24 cellular contexts compared by ENCODE assay signal in genomic region chr16:3876160-3876559, GRCh38. TPM values are rescaled to one million over a fixed set of nuclear protein-coding genes. Genes with fewer than 3 reads are reported as not detected.
DNase-seq lines count a peak whose midpoint lies in the region; ATAC-seq and TF ChIP-seq lines count a peak whose summit lies in the region.
"Had no signal": no experiment of that assay in that cellular context is flagged by ENCODE, and none has a peak within 500 bp of the region (broad histone marks: within the 10 kb centered on the region; RNA-seq: fewer than 3 reads in every experiment).

No MANE protein-coding gene starts in this region.

- peaks cover 0 to 40% (median 5%) of the 10 kb centered on the region in 3 donors for H3K36me3 Mint-ChIP-seq in CD8-positive, alpha-beta memory T cell
- no peaks in the 10 kb centered on the region for H3K36me3 Mint-ChIP-seq in T-helper 17 cell (ENCODE audit: low read depth)
- H3K36me3 Mint-ChIP-seq in stimulated activated memory B cell treated with anti-CD40 and anti-IgM and Interleukin-4, amounts not matched to agents 10 μg/mL and 1 μg/mL and 100 μg/mL, for 72 hours: peaks cover 25% of the 10 kb centered on the region
- H3K36me3 Mint-ChIP-seq in activated CD4-positive, alpha-beta T cell treated with anti-CD3 and anti-CD28 coated beads for 36 hours (ENCODE audit: low read depth): peaks cover 18% of the 10 kb centered on the region
- H3K36me3 Mint-ChIP-seq in endodermal cell (ENCODE audit: low read depth): peaks cover 25% of the 10 kb centered on the region

- intact Hi-C loops in activated CD4-positive, alpha-beta T cell treated with anti-CD3 and anti-CD28 coated beads for 36 hours (cut with DNase I, micrococcal nuclease): loop anchor here in 1 of 2 experiments (5.0 to 10.0 kb wide), 2 partner anchors 89 to 161 kb away; partner anchors contain the start of gene TRAP1

- peaks cover 79 to 82% (median 80%) of the 10 kb centered on the region in 3 donors for H3K4me1 Mint-ChIP-seq in CD8-positive, alpha-beta memory T cell
- peaks cover 68% of the 10 kb centered on the region for H3K4me1 Mint-ChIP-seq in T-helper 17 cell
- peaks cover 81% of the 10 kb centered on the region for H3K4me1 Mint-ChIP-seq in stimulated activated memory B cell treated with anti-CD40 and anti-IgM and Interleukin-4, amounts not matched to agents 10 μg/mL and 1 μg/mL and 100 μg/mL, for 72 hours
- H3K4me1 Mint-ChIP-seq in activated CD4-positive, alpha-beta T cell treated with anti-CD3 and anti-CD28 coated beads for 36 hours: peaks cover 73% of the 10 kb centered on the region
- H3K4me1 Mint-ChIP-seq in endodermal cell: peaks cover 66% of the 10 kb centered on the region

- peaks cover 0 to 3% of the 10 kb centered on the region in 2 donors for H3K27me3 Mint-ChIP-seq in CD8-positive, alpha-beta memory T cell
- no peaks in the 10 kb centered on the region for H3K27me3 Mint-ChIP-seq in T-helper 17 cell
- H3K27me3 Mint-ChIP-seq in stimulated activated memory B cell treated with anti-CD40 and anti-IgM and Interleukin-4, amounts not matched to agents 10 μg/mL and 1 μg/mL and 100 μg/mL, for 72 hours: no peaks in the 10 kb centered on the region
- no peaks in the 10 kb centered on the region for H3K27me3 Mint-ChIP-seq in activated CD4-positive, alpha-beta T cell treated with anti-CD3 and anti-CD28 coated beads for 36 hours
- no peaks in the 10 kb centered on the region for H3K27me3 Mint-ChIP-seq in endodermal cell (ENCODE audit: insufficient read depth)
- H3K27me3 Mint-ChIP-seq: activated naive CD8-positive, alpha-beta T cell treated with anti-CD3 and anti-CD28 coated beads, Interleukin-2, amount 10 ng/mL, durations not matched to agents 7 days and 5 days had no signal

- H3K36me3 ChIP-seq in CD8-positive, alpha-beta memory T cell (ENCODE audit: insufficient read depth, low read length): no peaks in the 10 kb centered on the region
- H3K36me3 ChIP-seq in endodermal cell (ENCODE audit: control insufficient read depth, insufficient read depth, low read length): peaks cover 6% of the 10 kb centered on the region
- H3K36me3 ChIP-seq: breast epithelium, thyroid gland had no signal

- H3K4me3 ChIP-seq in CD8-positive, alpha-beta memory T cell (ENCODE audit: low read length): no peak overlapping the region
- H3K4me3 ChIP-seq in endodermal cell (ENCODE audit: low read length): no peak overlapping the region
- H3K4me3 ChIP-seq: MG63, thyroid gland had no signal

- no peaks in the 10 kb centered on the region for H3K9me3 Mint-ChIP-seq in CD8-positive, alpha-beta memory T cell
- no peaks in the 10 kb centered on the region for H3K9me3 Mint-ChIP-seq in stimulated activated memory B cell treated with anti-CD40 and anti-IgM and Interleukin-4, amounts not matched to agents 10 μg/mL and 1 μg/mL and 100 μg/mL, for 72 hours
- H3K9me3 Mint-ChIP-seq in activated CD4-positive, alpha-beta T cell treated with anti-CD3 and anti-CD28 coated beads for 36 hours (ENCODE audit: low read depth): no peaks in the 10 kb centered on the region
- H3K9me3 Mint-ChIP-seq in endodermal cell: no peaks in the 10 kb centered on the region
- H3K9me3 Mint-ChIP-seq: activated naive CD8-positive, alpha-beta T cell treated with anti-CD3 and anti-CD28 coated beads, Interleukin-2, amount 10 ng/mL, durations not matched to agents 7 days and 5 days had no signal

- peaks cover 82% of the 10 kb centered on the region for H3K4me1 ChIP-seq in CD8-positive, alpha-beta memory T cell (ENCODE audit: insufficient read depth, low read length)
- peaks cover 11% of the 10 kb centered on the region for H3K4me1 ChIP-seq in endodermal cell (ENCODE audit: control insufficient read depth, insufficient read depth, low read length)

- no peak overlapping the region for H3K27ac ChIP-seq in CD8-positive, alpha-beta memory T cell (ENCODE audit: low read depth, low read length)
- no peak overlapping the region for H3K27ac ChIP-seq in endodermal cell (ENCODE audit: low read depth, low read length)
- H3K27ac ChIP-seq: breast epithelium, epithelial cell of prostate, thyroid gland, VCaP had no signal

- ATAC-seq in T-helper 17 cell: no peak
- ATAC-seq in stimulated activated memory B cell treated with anti-CD40 and anti-IgM and Interleukin-4, amounts not matched to agents 10 μg/mL and 1 μg/mL and 100 μg/mL, for 72 hours: no peak
- ATAC-seq in activated CD4-positive, alpha-beta T cell treated with anti-CD3 and anti-CD28 coated beads for 36 hours: no peak

- peak overlapping the region in 4 of 8 donors; percentile 8 to 92 (median 60) for H3K27ac Mint-ChIP-seq in CD8-positive, alpha-beta memory T cell
- H3K27ac Mint-ChIP-seq in T-helper 17 cell (peak overlapping the region; percentile 88), endodermal cell (no peak overlapping the region)
- peak overlapping the region; percentile 17 for H3K27ac Mint-ChIP-seq in stimulated activated memory B cell treated with anti-CD40 and anti-IgM and Interleukin-4, amounts not matched to agents 10 μg/mL and 1 μg/mL and 100 μg/mL, for 72 hours
- no peak overlapping the region for H3K27ac Mint-ChIP-seq in activated CD4-positive, alpha-beta T cell treated with anti-CD3 and anti-CD28 coated beads for 36 hours
- H3K27ac Mint-ChIP-seq: activated naive CD8-positive, alpha-beta T cell treated with anti-CD3 and anti-CD28 coated beads, Interleukin-2, amount 10 ng/mL, durations not matched to agents 7 days and 5 days had no signal

- CTCF ChIA-PET in CD8-positive, alpha-beta memory T cell (lab: Charles Lee): interaction anchor here (0.8 to 1.7 kb wide), 3 partner anchors 10 to 222 kb away, joined by 3 read pairs; no protein-coding TSS in a partner anchor
- CTCF ChIA-PET in activated CD4-positive, alpha-beta T cell treated with anti-CD3 and anti-CD28 coated beads for 36 hours (lab: Charles Lee): interaction anchor here (1.6 to 1.9 kb wide), 2 partner anchors 8 to 19 kb away, joined by 3 to 4 read pairs; no protein-coding TSS in a partner anchor

- H3K27me3 ChIP-seq in CD8-positive, alpha-beta memory T cell (ENCODE audit: insufficient read depth, low read length, poor library complexity, severe bottlenecking): no peaks in the 10 kb centered on the region
- no peaks in the 10 kb centered on the region for H3K27me3 ChIP-seq in endodermal cell (ENCODE audit: control insufficient read depth, insufficient read depth, low read length, poor library complexity, severe bottlenecking)
- H3K27me3 ChIP-seq: breast epithelium, MG63, thyroid gland had no signal

- POLR2A ChIA-PET in CD8-positive, alpha-beta memory T cell (lab: Charles Lee): no interaction called here
- POLR2A ChIA-PET in activated CD4-positive, alpha-beta T cell treated with anti-CD3 and anti-CD28 coated beads for 36 hours (lab: Charles Lee): interaction anchor here (0.7 to 1.2 kb wide), 3 partner anchors 9 to 20 kb away, joined by 3 to 4 read pairs (median 4); no protein-coding TSS in a partner anchor

- no peak for TF ChIP-seq CTCF in endodermal cell (conservative IDR thresholded peaks at IDR 0.05)

- no peaks in the 10 kb centered on the region for H3K9me3 ChIP-seq in CD8-positive, alpha-beta memory T cell (ENCODE audit: low read length)
- no peaks in the 10 kb centered on the region for H3K9me3 ChIP-seq in T-helper 17 cell (ENCODE audit: control insufficient read depth, low read length, poor library complexity, severe bottlenecking)
- no peaks in the 10 kb centered on the region for H3K9me3 ChIP-seq in endodermal cell (ENCODE audit: control insufficient read depth, low read length)
- H3K9me3 ChIP-seq: breast epithelium, MG63, thyroid gland had no signal

- H3K9ac ChIP-seq in endodermal cell (ENCODE audit: extremely low read depth, low read length, poor library complexity, severe bottlenecking): no peak overlapping the region

- DNase-seq in CD8-positive, alpha-beta memory T cell: no peak
- DNase-seq in T-helper 17 cell: no peak
- DNase-seq in iris pigment epithelial cell (ENCODE audit: low read depth): peak; percentile 13
- DNase-seq in NCI-H226: no peak
- DNase-seq in activated CD4-positive, alpha-beta T cell treated with anti-CD3 and anti-CD28 coated beads for 36 hours: no peak
- DNase-seq in endodermal cell: no peak
- DNase-seq: activated CD4-positive, alpha-beta T cell treated with anti-CD3 and anti-CD28 coated beads, Interleukin-2, amount 50 U/mL, for 4 hours; activated naive CD8-positive, alpha-beta T cell treated with anti-CD3 and anti-CD28 coated beads, Interleukin-2, amount 10 ng/mL, durations not matched to agents 7 days and 5 days; activated T-cell treated with anti-CD3 and anti-CD28 coated beads, Interleukin-2, amount 50 U/mL, for 1 hour; AML-193; dermis blood vessel endothelial cell; GDM1; kidney glomerular epithelial cell; MG63; NCI-H1436 treated with DMSO at 0.1 percent for 48 hours; NCI-H748 treated with DMSO at 0.1 percent for 48 hours; OCI-M1; SHP77; stimulated activated CD4-positive, alpha-beta T cell treated with anti-CD3 and anti-CD28 coated beads, Interleukin-15, amount 100 ng/mL, for 24 hours; thyroid gland had no signal

- peak overlapping the region; percentile 51 to 97 (median 89) for H3K4me3 Mint-ChIP-seq in CD8-positive, alpha-beta memory T cell
- H3K4me3 Mint-ChIP-seq in T-helper 17 cell: no peak overlapping the region
- no peak overlapping the region for H3K4me3 Mint-ChIP-seq in stimulated activated memory B cell treated with anti-CD40 and anti-IgM and Interleukin-4, amounts not matched to agents 10 μg/mL and 1 μg/mL and 100 μg/mL, for 72 hours
- H3K4me3 Mint-ChIP-seq in activated CD4-positive, alpha-beta T cell treated with anti-CD3 and anti-CD28 coated beads for 36 hours: no peak overlapping the region
- H3K4me3 Mint-ChIP-seq in endodermal cell: no peak overlapping the region
- H3K4me3 Mint-ChIP-seq: activated naive CD8-positive, alpha-beta T cell treated with anti-CD3 and anti-CD28 coated beads, Interleukin-2, amount 10 ng/mL, durations not matched to agents 7 days and 5 days had no signal

RNA-seq across cellular contexts. Expression of gene CREBBP, which starts 4.4 kb away (rescaled TPM):
- 10 to 100 TPM; 48.8 to 51.1 TPM for total RNA-seq in CD8-positive, alpha-beta memory T cell
- 15.5 TPM for polyA plus RNA-seq in CD8-positive, alpha-beta memory T cell
- total RNA-seq in T-helper 17 cell (100 to 1,000 TPM; 158 to 173 TPM), endodermal cell (100 to 1,000 TPM in 1 of 2 donors, 10 to 100 TPM in 1; 71.1 to 103 TPM)
- total RNA-seq in activated CD4-positive, alpha-beta T cell treated with anti-CD3 and anti-CD28 coated beads for 36 hours: 10 to 100 TPM; 28.1 to 37.4 TPM
- polyA plus RNA-seq in endodermal cell (2013, experiment 1 of 2): 40.4 TPM
- 41.5 TPM for polyA plus RNA-seq in endodermal cell (2013, experiment 2 of 2)

Comparison
In these comparisons a context has a peak if more than half of its experiments do, and no peak if none do; other contexts are left out.
1. H3K27ac Mint-ChIP-seq: peak in T-helper 17 cell (single experiment) and stimulated activated memory B cell treated with anti-CD40 and anti-IgM and Interleukin-4, amounts not matched to agents 10 μg/mL and 1 μg/mL and 100 μg/mL, for 72 hours (single experiment); none in activated CD4-positive, alpha-beta T cell treated with anti-CD3 and anti-CD28 coated beads for 36 hours (single experiment) and endodermal cell (single experiment).
2. H3K4me3 Mint-ChIP-seq: peak in CD8-positive, alpha-beta memory T cell (7 of 7); none in T-helper 17 cell (single experiment), stimulated activated memory B cell treated with anti-CD40 and anti-IgM and Interleukin-4, amounts not matched to agents 10 μg/mL and 1 μg/mL and 100 μg/mL, for 72 hours (single experiment), activated CD4-positive, alpha-beta T cell treated with anti-CD3 and anti-CD28 coated beads for 36 hours (single experiment) and endodermal cell (single experiment).